Comparison of ENCODE assay signal across 18 cellular contexts in genomic region chr11:128915148-128915519, GRCh38. TPM values are rescaled to one million over a fixed set of nuclear protein-coding genes. Genes with fewer than 3 reads are reported as not detected.
"Had no signal": no experiment of that assay in that cellular context is flagged by ENCODE, and none has a peak within 500 bp of the region (broad histone marks: within the 10 kb centered on the region; RNA-seq: fewer than 3 reads in every experiment).

No MANE protein-coding gene starts in this region.

- H3K4me3 Mint-ChIP-seq: activated naive CD8-positive, alpha-beta T cell treated with anti-CD3 and anti-CD28 coated beads, Interleukin-2, amount 10 ng/mL, durations not matched to agents 7 days and 5 days had no signal

- H3K9me3 ChIP-seq: neutrophil had no signal

- H3K4me1 Mint-ChIP-seq: activated naive CD8-positive, alpha-beta T cell treated with anti-CD3 and anti-CD28 coated beads, Interleukin-2, amount 10 ng/mL, durations not matched to agents 7 days and 5 days had no signal

- ATAC-seq: stimulated activated naive CD8-positive, alpha-beta T cell treated with anti-CD3 and anti-CD28 coated beads, Interleukin-15, Interleukin-2, amounts not matched to agents 100 U/mL and 50 U/mL, for 24 hours had no signal

- H3K27me3 ChIP-seq: brain microvascular endothelial cell, neutrophil had no signal

- H3K4me3 ChIP-seq: dorsolateral prefrontal cortex, smooth muscle cell had no signal

- H3K36me3 Mint-ChIP-seq: activated naive CD8-positive, alpha-beta T cell treated with anti-CD3 and anti-CD28 coated beads, Interleukin-2, amount 10 ng/mL, durations not matched to agents 7 days and 5 days had no signal

- DNase-seq: activated CD4-positive, alpha-beta T cell treated with anti-CD3 and anti-CD28 coated beads, Interleukin-2, amount 50 U/mL, for 1 hour; activated CD4-positive, CD25-positive, alpha-beta regulatory T cell; activated CD8-positive, alpha-beta memory T cell treated with anti-CD3 and anti-CD28 coated beads for 24 hours; activated naive CD4-positive, alpha-beta T cell; activated naive CD8-positive, alpha-beta T cell treated with anti-CD3 and anti-CD28 coated beads, Interleukin-2, amount 10 ng/mL, durations not matched to agents 7 days and 5 days; brain microvascular endothelial cell; dorsolateral prefrontal cortex; erythroblast; midbrain; stimulated activated naive CD8-positive, alpha-beta T cell treated with anti-CD3 and anti-CD28 coated beads, Interleukin-15, Interleukin-2, amounts not matched to agents 100 U/mL and 50 U/mL, for 24 hours; SW 1271; trophoblast cell had no signal

- H3K27ac ChIP-seq: brain microvascular endothelial cell, dorsolateral prefrontal cortex, neutrophil had no signal

- H3K36me3 ChIP-seq: brain microvascular endothelial cell, neutrophil had no signal

RNA-seq across cellular contexts. Expression of gene KCNJ5, which starts 24.0 kb away (rescaled TPM):
- total RNA-seq: lung microvascular endothelial cell; myocyte; smooth muscle cell; T-helper 2 cell treated with Interferon-gamma antibody and Interleukin-4, amounts not matched to agents 100 ng/mL and 5 ng/mL, for 36 hours had no signal

RNA-seq across cellular contexts. Expression of gene TP53AIP1, which starts 27.5 kb away (rescaled TPM):
- total RNA-seq: activated naive CD8-positive, alpha-beta T cell treated with anti-CD3 and anti-CD28 coated beads, Interleukin-2, amount 10 ng/mL, durations not matched to agents 7 days and 5 days; lung microvascular endothelial cell; T-helper 2 cell treated with Interferon-gamma antibody and Interleukin-4, amounts not matched to agents 100 ng/mL and 5 ng/mL, for 36 hours had no signal

RNA-seq across cellular contexts. Expression of gene KCNJ1, which starts 48.0 kb away (rescaled TPM):
- total RNA-seq: SK-MEL-5; T-helper 2 cell treated with Interferon-gamma antibody and Interleukin-4, amounts not matched to agents 100 ng/mL and 5 ng/mL, for 36 hours had no signal
- polyA plus RNA-seq: smooth muscle cell had no signal
